ENCODE assay signal across 10 cellular contexts in genomic region chr17:2634361-2634960, GRCh38. TPM values are rescaled to one million over a fixed set of nuclear protein-coding genes. Genes with fewer than 3 reads are reported as not detected.
DNase-seq lines count a peak whose midpoint lies in the region; ATAC-seq and TF ChIP-seq lines count a peak whose summit lies in the region.
"Had no signal": no experiment of that assay in that cellular context is flagged by ENCODE, and none has a peak within 500 bp of the region (broad histone marks: within the 10 kb centered on the region; RNA-seq: fewer than 3 reads in every experiment).

No MANE protein-coding gene starts in this region.

- TF ChIP-seq CTCF in HEK293 (tag by site-specific recombination; IDR thresholded peaks at IDR 0.05): no peak

- H3K9me3 Mint-ChIP-seq in activated T-helper 2 cell treated with anti-CD3 and anti-CD28 coated beads, Interferon-gamma antibody, Interleukin-2, Interleukin-4, amounts not matched to agents 10 μg/mL and 5 μg/mL and 100 μg/mL, durations not matched to agents 14 hours and 24 hours and 36 hours: peaks cover 1% of the 10 kb centered on the region

- H3K27me3 Mint-ChIP-seq in activated T-helper 2 cell treated with anti-CD3 and anti-CD28 coated beads, Interferon-gamma antibody, Interleukin-2, Interleukin-4, amounts not matched to agents 10 μg/mL and 5 μg/mL and 100 μg/mL, durations not matched to agents 14 hours and 24 hours and 36 hours (ENCODE audit: low read depth): no peaks in the 10 kb centered on the region

- POLR2A ChIA-PET in HEK293 (lab: Yijun Ruan, JAX): interaction anchor here (0.6 kb wide), 1 partner anchor 114 kb away, joined by 3 read pairs; no protein-coding TSS in a partner anchor

- CTCF ChIA-PET in HEK293 (lab: Yijun Ruan, JAX): interaction anchor here (0.7 kb wide), 1 partner anchor 12 kb away, joined by 3 read pairs; no protein-coding TSS in a partner anchor

- H3K4me3 Mint-ChIP-seq in activated T-helper 2 cell treated with anti-CD3 and anti-CD28 coated beads, Interferon-gamma antibody, Interleukin-2, Interleukin-4, amounts not matched to agents 10 μg/mL and 5 μg/mL and 100 μg/mL, durations not matched to agents 14 hours and 24 hours and 36 hours (ENCODE audit: low read depth): no peak overlapping the region

- H3K36me3 Mint-ChIP-seq in activated T-helper 2 cell treated with anti-CD3 and anti-CD28 coated beads, Interferon-gamma antibody, Interleukin-2, Interleukin-4, amounts not matched to agents 10 μg/mL and 5 μg/mL and 100 μg/mL, durations not matched to agents 14 hours and 24 hours and 36 hours (ENCODE audit: low read depth): peaks cover 31% of the 10 kb centered on the region

- DNase-seq in AG20443 (ENCODE audit: low spot score) (peak; percentile 18), left kidney (ENCODE audit: low read depth, low spot score) (peak; percentile 62), left lobe of liver (ENCODE audit: low spot score) (no peak), mucosa of gallbladder (ENCODE audit: low spot score) (no peak)
- no peak for DNase-seq in activated T-helper 2 cell treated with anti-CD3 and anti-CD28 coated beads, Interferon-gamma antibody, Interleukin-2, Interleukin-4, amounts not matched to agents 10 μg/mL and 5 μg/mL and 100 μg/mL, durations not matched to agents 14 hours and 24 hours and 36 hours (ENCODE audit: low spot score)
- DNase-seq: caudate nucleus, KBM-7 had no signal

- H3K4me1 ChIP-seq in HEK293 (ENCODE audit: control insufficient read depth, insufficient read depth, low read length): peaks cover 32% of the 10 kb centered on the region

- no peaks in the 10 kb centered on the region for H3K9me3 ChIP-seq in HEK293 (ENCODE audit: control insufficient read depth, insufficient read depth, low read depth, low read length)

- ATAC-seq in GM18502 (IDR thresholded peaks at IDR 0.05; ENCODE audit: poor library complexity, unreplicated experiment) (no peak), SK-N-SH treated with all-trans-retinoic acid at 6 μM for 48 hours (no peak), left lobe of liver (no peak)

- peaks cover 14 to 35% of the 10 kb centered on the region in 2 experiments for H3K36me3 ChIP-seq in HEK293 (ENCODE audit: control insufficient read depth in 2 of 2, insufficient read depth in 1 of 2, low read length in 2 of 2)

- H3K27ac ChIP-seq in HEK293 (ENCODE audit: extremely low read depth, low read depth, low read length): peak overlapping the region; percentile 37

- peaks cover 36% of the 10 kb centered on the region for H3K4me1 Mint-ChIP-seq in activated T-helper 2 cell treated with anti-CD3 and anti-CD28 coated beads, Interferon-gamma antibody, Interleukin-2, Interleukin-4, amounts not matched to agents 10 μg/mL and 5 μg/mL and 100 μg/mL, durations not matched to agents 14 hours and 24 hours and 36 hours (ENCODE audit: low read depth)

- H3K27ac Mint-ChIP-seq in activated T-helper 2 cell treated with anti-CD3 and anti-CD28 coated beads, Interferon-gamma antibody, Interleukin-2, Interleukin-4, amounts not matched to agents 10 μg/mL and 5 μg/mL and 100 μg/mL, durations not matched to agents 14 hours and 24 hours and 36 hours: peak overlapping the region; percentile 19

- H3K4me3 ChIP-seq in HEK293 (ENCODE audit: low read depth, low read length): no peak overlapping the region

- intact Hi-C loops in activated T-helper 2 cell treated with anti-CD3 and anti-CD28 coated beads, Interferon-gamma antibody, Interleukin-2, Interleukin-4, amounts not matched to agents 10 μg/mL and 5 μg/mL and 100 μg/mL, durations not matched to agents 14 hours and 24 hours and 36 hours (cut with micrococcal nuclease): no loop called here

TF ChIP-seq in HEK293, 187 proteins besides CTCF, POLR2A, EP300 and RAD21 (continues in another document):
- TF ChIP-seq ZSCAN16 (tag by site-specific recombination; IDR thresholded peaks at IDR 0.05) (peak; percentile 96), ZXDB (tag by site-specific recombination; IDR thresholded peaks at IDR 0.05) (peak; percentile 27; the same call in 1 of the 2 replicates), ZNF248 (tag by site-specific recombination; IDR thresholded peaks at IDR 0.05) (no peak), PRDM10 (tag by site-specific recombination; IDR thresholded peaks at IDR 0.05) (peak; percentile 65), ZNF184 (tag by site-specific recombination; IDR thresholded peaks at IDR 0.05) (0 out of 2 replicates have a peak, but pooled peaks have one; percentile 76), GLIS1 (tag by site-specific recombination; IDR thresholded peaks at IDR 0.05) (peak; percentile 93), ZNF571 (tag by site-specific recombination; IDR thresholded peaks at IDR 0.05) (no peak), ZNF10 (tag by site-specific recombination; IDR thresholded peaks at IDR 0.05) (no peak)

TF ChIP-seq in SK-N-SH treated with all-trans-retinoic acid at 6 μM for 48 hours, 23 proteins besides CTCF, POLR2A, EP300 and RAD21:
- TF ChIP-seq RARB (CRISPR knock-in tag; IDR thresholded peaks at IDR 0.05) (no peak), ZFP3 (CRISPR knock-in tag; IDR thresholded peaks at IDR 0.05) (no peak), ISL1 (CRISPR knock-in tag; IDR thresholded peaks at IDR 0.05) (no peak), TOX (CRISPR knock-in tag; IDR thresholded peaks at IDR 0.05; ENCODE audit: borderline replicate concordance) (no peak), ZFP30 (CRISPR knock-in tag; IDR thresholded peaks at IDR 0.05) (no peak)

RNA-seq across cellular contexts. Expression of gene PAFAH1B1, which starts 41.0 kb away (rescaled TPM):
- 151 and 153 TPM in 2 replicates for total RNA-seq in activated T-helper 2 cell treated with anti-CD3 and anti-CD28 coated beads, Interferon-gamma antibody, Interleukin-2, Interleukin-4, amounts not matched to agents 10 μg/mL and 5 μg/mL and 100 μg/mL, durations not matched to agents 14 hours and 24 hours and 36 hours
- total RNA-seq in left lobe of liver: 34.5 TPM
- 110 TPM for total RNA-seq in mucosa of gallbladder

Comparison
In these comparisons a context has a peak if more than half of its experiments do, and no peak if none do; other contexts are left out.
1. DNase-seq: peak in AG20443 (single experiment) and left kidney (single experiment); none in activated T-helper 2 cell treated with anti-CD3 and anti-CD28 coated beads, Interferon-gamma antibody, Interleukin-2, Interleukin-4, amounts not matched to agents 10 μg/mL and 5 μg/mL and 100 μg/mL, durations not matched to agents 14 hours and 24 hours and 36 hours (single experiment), left lobe of liver (single experiment) and mucosa of gallbladder (single experiment).